Comparison of ENCODE assay signal across 2 cellular contexts in the genomic region with DNA sequence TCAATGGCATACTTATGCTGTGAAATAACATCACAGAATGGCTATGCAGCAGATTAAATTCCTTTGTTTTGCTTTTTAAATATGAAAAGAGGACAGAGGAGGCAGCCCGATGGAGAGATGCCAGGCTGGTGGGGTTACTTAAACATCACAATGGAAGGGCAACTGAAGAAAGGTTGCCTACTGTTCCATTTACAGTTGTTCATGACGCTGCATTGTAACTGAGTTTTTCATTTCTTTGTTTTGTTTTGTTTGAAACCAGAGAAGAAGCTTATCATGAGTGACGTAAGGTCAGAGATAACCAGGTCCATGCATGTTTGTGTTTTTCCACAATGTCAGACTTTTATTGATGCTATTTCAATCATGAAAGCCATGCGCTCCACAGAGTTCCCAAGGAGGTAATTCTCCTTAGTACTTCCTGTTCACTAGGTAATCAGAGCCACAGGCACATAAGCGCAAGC.
TF ChIP-seq lines count a peak whose summit lies in the region.

No MANE protein-coding gene starts in this region.

TF ChIP-seq in HEK293, 187 proteins besides CTCF, POLR2A, EP300 and RAD21 (continued from another document and continues in another):
- TF ChIP-seq, protein P1, sequence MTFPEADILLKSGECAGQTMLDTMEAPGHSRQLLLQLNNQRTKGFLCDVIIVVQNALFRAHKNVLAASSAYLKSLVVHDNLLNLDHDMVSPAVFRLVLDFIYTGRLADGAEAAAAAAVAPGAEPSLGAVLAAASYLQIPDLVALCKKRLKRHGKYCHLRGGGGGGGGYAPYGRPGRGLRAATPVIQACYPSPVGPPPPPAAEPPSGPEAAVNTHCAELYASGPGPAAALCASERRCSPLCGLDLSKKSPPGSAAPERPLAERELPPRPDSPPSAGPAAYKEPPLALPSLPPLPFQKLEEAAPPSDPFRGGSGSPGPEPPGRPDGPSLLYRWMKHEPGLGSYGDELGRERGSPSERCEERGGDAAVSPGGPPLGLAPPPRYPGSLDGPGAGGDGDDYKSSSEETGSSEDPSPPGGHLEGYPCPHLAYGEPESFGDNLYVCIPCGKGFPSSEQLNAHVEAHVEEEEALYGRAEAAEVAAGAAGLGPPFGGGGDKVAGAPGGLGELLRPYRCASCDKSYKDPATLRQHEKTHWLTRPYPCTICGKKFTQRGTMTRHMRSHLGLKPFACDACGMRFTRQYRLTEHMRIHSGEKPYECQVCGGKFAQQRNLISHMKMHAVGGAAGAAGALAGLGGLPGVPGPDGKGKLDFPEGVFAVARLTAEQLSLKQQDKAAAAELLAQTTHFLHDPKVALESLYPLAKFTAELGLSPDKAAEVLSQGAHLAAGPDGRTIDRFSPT (tag by site-specific recombination; IDR thresholded peaks at IDR 0.05), result peak; percentile 82
- TF ChIP-seq, protein P2, sequence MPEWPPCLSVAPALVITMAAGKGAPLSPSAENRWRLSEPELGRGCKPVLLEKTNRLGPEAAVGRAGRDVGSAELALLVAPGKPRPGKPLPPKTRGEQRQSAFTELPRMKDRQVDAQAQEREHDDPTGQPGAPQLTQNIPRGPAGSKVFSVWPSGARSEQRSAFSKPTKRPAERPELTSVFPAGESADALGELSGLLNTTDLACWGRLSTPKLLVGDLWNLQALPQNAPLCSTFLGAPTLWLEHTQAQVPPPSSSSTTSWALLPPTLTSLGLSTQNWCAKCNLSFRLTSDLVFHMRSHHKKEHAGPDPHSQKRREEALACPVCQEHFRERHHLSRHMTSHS (tag by site-specific recombination; IDR thresholded peaks at IDR 0.05), result peak; percentile 71; the same call in 1 of the 2 replicates
- peak; percentile 95 for TF ChIP-seq ZBTB21 (tag by site-specific recombination; IDR thresholded peaks at IDR 0.05)
- TF ChIP-seq, protein P3, sequence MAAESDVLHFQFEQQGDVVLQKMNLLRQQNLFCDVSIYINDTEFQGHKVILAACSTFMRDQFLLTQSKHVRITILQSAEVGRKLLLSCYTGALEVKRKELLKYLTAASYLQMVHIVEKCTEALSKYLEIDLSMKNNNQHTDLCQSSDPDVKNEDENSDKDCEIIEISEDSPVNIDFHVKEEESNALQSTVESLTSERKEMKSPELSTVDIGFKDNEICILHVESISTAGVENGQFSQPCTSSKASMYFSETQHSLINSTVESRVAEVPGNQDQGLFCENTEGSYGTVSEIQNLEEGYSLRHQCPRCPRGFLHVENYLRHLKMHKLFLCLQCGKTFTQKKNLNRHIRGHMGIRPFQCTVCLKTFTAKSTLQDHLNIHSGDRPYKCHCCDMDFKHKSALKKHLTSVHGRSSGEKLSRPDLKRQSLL (tag by site-specific recombination; IDR thresholded peaks at IDR 0.05), result no peak
- TF ChIP-seq EGR2 (tag by site-specific recombination; IDR thresholded peaks at IDR 0.05; ENCODE audit: low read depth), result no peak
- no peak for TF ChIP-seq RBAK (tag by site-specific recombination; IDR thresholded peaks at IDR 0.05)
- no peak for TF ChIP-seq KLF8 (tag by site-specific recombination; IDR thresholded peaks at IDR 0.05)
- TF ChIP-seq ZNF777 (tag by site-specific recombination; IDR thresholded peaks at IDR 0.05; ENCODE audit: borderline replicate concordance), result no peak
- TF ChIP-seq, protein P4, sequence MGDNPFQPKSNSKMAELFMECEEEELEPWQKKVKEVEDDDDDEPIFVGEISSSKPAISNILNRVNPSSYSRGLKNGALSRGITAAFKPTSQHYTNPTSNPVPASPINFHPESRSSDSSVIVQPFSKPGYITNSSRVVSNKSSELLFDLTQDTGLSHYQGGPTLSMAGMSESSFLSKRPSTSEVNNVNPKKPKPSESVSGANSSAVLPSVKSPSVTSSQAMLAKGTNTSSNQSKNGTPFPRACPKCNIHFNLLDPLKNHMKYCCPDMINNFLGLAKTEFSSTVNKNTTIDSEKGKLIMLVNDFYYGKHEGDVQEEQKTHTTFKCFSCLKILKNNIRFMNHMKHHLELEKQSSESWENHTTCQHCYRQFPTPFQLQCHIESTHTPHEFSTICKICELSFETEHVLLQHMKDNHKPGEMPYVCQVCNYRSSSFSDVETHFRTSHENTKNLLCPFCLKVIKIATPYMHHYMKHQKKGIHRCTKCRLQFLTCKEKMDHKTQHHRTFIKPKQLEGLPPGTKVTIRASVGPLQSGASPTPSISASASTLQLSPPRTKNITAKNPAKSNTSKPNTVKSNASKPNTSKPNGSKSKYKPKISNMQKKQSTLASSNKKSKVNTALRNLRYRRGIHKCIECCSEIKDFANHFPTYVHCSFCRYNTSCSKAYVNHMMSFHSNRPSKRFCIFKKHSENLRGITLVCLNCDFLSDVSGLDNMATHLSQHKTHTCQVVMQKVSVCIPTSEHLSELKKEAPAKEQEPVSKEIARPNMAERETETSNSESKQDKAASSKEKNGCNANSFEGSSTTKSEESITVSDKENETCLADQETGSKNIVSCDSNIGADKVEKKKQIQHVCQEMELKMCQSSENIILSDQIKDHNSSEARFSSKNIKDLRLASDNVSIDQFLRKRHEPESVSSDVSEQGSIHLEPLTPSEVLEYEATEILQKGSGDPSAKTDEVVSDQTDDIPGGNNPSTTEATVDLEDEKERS (tag by site-specific recombination; IDR thresholded peaks at IDR 0.05), result no peak
- TF ChIP-seq ZBTB44 (tag by site-specific recombination; IDR thresholded peaks at IDR 0.05), result peak; percentile 80
- no peak for TF ChIP-seq ZNF266 (tag by site-specific recombination; IDR thresholded peaks at IDR 0.05; ENCODE audit: low read depth)
- no peak for TF ChIP-seq ZFP41 (tag by site-specific recombination; IDR thresholded peaks at IDR 0.05; ENCODE audit: borderline replicate concordance)
- no peak for TF ChIP-seq ZNF239 (tag by site-specific recombination; IDR thresholded peaks at IDR 0.05)
- TF ChIP-seq SETDB1 (IDR thresholded peaks at IDR 0.05; ENCODE audit: insufficient read length, low read length), result no peak
- no peak for TF ChIP-seq ZNF561 (tag by site-specific recombination; IDR thresholded peaks at IDR 0.05; ENCODE audit: borderline replicate concordance)
- no peak for TF ChIP-seq ZNF202 (tag by site-specific recombination; IDR thresholded peaks at IDR 0.05; ENCODE audit: borderline replicate concordance)
- TF ChIP-seq ZNF292 (tag by site-specific recombination; IDR thresholded peaks at IDR 0.05; ENCODE audit: borderline replicate concordance, low read depth), result no peak
- TF ChIP-seq ZNF660 (tag by site-specific recombination; IDR thresholded peaks at IDR 0.05), result 0 out of 2 replicates have a peak, but pooled peaks have one; percentile 58
- TF ChIP-seq ZNF24 (tag by site-specific recombination; IDR thresholded peaks at IDR 0.05), result peak; percentile 93
- TF ChIP-seq GLI4 (tag by site-specific recombination; IDR thresholded peaks at IDR 0.05), result no peak

TF ChIP-seq in WTC11, 78 proteins besides CTCF, POLR2A, EP300 and RAD21 (continued from another document):
- TF ChIP-seq, protein P5, sequence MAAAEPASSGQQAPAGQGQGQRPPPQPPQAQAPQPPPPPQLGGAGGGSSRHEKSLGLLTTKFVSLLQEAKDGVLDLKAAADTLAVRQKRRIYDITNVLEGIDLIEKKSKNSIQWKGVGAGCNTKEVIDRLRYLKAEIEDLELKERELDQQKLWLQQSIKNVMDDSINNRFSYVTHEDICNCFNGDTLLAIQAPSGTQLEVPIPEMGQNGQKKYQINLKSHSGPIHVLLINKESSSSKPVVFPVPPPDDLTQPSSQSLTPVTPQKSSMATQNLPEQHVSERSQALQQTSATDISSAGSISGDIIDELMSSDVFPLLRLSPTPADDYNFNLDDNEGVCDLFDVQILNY (CRISPR knock-in tag; IDR thresholded peaks at IDR 0.05), result no peak
TF ChIP-seq in WTC11: peak in this region for 2.
